Comparison of ENCODE assay signal across 38 cellular contexts in the genomic region with DNA sequence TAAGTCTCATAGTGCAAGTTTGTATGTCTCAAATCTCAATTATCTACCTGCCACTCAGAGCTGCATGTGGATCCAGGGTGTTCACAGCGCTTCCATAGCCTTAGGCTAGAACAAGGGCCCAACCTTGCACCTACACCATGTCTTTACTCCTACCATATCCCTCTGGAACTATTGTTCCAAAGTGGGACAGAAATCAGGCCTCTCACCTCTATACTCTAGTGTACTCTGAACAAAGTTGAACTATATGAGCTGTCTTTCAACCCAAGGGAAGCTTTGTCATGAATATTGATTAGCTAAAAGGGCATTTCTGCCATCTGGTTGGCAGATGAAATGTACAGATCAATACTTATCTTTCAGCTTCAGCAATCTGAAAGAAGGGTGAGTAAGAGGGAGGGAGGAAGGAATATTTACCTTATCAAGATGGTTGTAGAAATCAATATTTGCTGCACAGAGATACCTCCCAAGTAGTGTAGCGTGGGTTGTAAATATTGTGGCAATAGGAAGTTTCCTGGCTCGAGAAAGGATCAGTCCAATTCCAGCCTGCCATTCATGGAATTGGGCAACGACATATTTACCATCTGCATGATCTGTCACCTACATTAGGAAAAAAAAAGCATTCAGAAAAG. TPM values are rescaled to one million over a fixed set of nuclear protein-coding genes. Genes with fewer than 3 reads are reported as not detected.
"Had no signal": no experiment of that assay in that cellular context is flagged by ENCODE, and none has a peak within 500 bp of the region (broad histone marks: within the 10 kb centered on the region; RNA-seq: fewer than 3 reads in every experiment).

No MANE protein-coding gene starts in this region.

- H3K9ac ChIP-seq: KMS-11 had no signal

- H3K27ac ChIP-seq: KMS-11 had no signal

- H3K4me2 ChIP-seq: KMS-11 had no signal

- H3K27me3 ChIP-seq: MG63 had no signal

- DNase-seq: Karpas-422, Kasumi-1, KG1, MG63, MM.1S, NCI-H1048, NCI-H1092, NCI-H1092 treated with DMSO at 0.1 percent for 48 hours, NCI-H1105, NCI-H1105 treated with DMSO at 0.1 percent for 48 hours, NCI-H1417, NCI-H1417 treated with DMSO at 0.1 percent for 48 hours, NCI-H1436, NCI-H1436 treated with DMSO at 0.1 percent for 48 hours, NCI-H146, NCI-H1694, NCI-H1694 treated with DMSO at 0.1 percent for 48 hours, NCI-H187, NCI-H187 treated with DMSO at 0.1 percent for 48 hours, NCI-H1930, NCI-H2029, NCI-H2029 treated with DMSO at 0.1 percent for 48 hours, NCI-H2081, NCI-H2081 treated with DMSO at 0.1 percent for 48 hours, NCI-H2107, NCI-H2171, NCI-H2171 treated with DMSO at 0.1 percent for 48 hours, NCI-H2227 treated with DMSO at 0.1 percent for 48 hours, NCI-H226, NCI-H345, NCI-H446, NCI-H446 treated with DMSO at 0.1 percent for 48 hours, NCI-H510A, NCI-H510A treated with DMSO at 0.1 percent for 48 hours had no signal

- H3K4me3 ChIP-seq: MG63 had no signal

- H3K9me3 ChIP-seq: MG63 had no signal

- H3K36me3 ChIP-seq: MG63 had no signal

RNA-seq across cellular contexts. Expression of a gene that starts 30.8 kb away (rescaled TPM):
- total RNA-seq: LHCN-M2, M059J, NCI-H460 had no signal
